ENCODE assay signal across 14 cellular contexts in the genomic region with DNA sequence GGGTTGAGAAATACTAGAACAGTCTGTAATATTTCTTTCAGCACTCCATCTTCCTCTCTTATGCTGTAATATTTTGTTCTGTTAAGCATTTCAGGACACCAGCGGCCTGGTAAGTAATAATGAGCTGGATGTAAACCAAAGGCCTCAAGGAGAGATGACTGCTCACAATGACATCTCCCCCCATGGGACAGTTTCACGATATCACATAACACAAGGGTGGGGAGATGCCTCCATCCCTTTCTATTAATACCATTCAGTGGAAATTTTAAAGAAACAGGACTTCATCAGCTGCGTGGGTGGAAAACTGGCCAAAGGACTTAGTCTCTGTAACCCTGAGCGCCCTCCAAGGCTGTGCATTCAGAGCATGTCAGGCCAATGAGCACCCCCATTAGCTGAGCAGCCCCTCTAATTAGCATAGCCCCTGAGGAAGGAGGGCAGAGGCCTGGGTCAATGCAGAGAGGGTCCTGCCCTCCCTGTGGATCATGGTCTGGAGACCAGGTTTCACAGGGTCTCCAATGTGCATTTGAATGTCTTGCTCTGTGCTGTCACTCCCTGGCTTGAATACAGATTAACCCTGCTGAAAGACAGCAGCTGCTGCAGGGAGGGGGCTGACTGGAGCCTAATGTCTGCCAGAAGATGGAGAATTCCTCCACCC.
"Had no signal": no experiment of that assay in that cellular context is flagged by ENCODE, and none has a peak within 500 bp of the region (broad histone marks: within the 10 kb centered on the region; RNA-seq: fewer than 3 reads in every experiment).

No MANE protein-coding gene starts in this region.

- H3K27me3 ChIP-seq: brain microvascular endothelial cell, transverse colon had no signal

- ATAC-seq: natural killer cell had no signal

- H3K27ac ChIP-seq: brain microvascular endothelial cell, parathyroid adenoma, transverse colon had no signal

- H3K36me3 ChIP-seq: brain microvascular endothelial cell, transverse colon had no signal

- H3K4me3 Mint-ChIP-seq: activated CD4-positive, alpha-beta memory T cell treated with anti-CD3 and anti-CD28 coated beads for 36 hours; activated naive CD8-positive, alpha-beta T cell; dendritic cell treated with granulocyte-macrophage colony-stimulating factor and Interleukin-4, amounts not matched to agents 40 ng/mL and 50 ng/mL, for 4 days; natural killer cell had no signal

- H3K9me3 Mint-ChIP-seq: activated CD4-positive, alpha-beta memory T cell treated with anti-CD3 and anti-CD28 coated beads for 36 hours; dendritic cell treated with granulocyte-macrophage colony-stimulating factor and Interleukin-4, amounts not matched to agents 40 ng/mL and 50 ng/mL, for 4 days; natural killer cell had no signal

- DNase-seq: activated CD4-positive, alpha-beta memory T cell treated with anti-CD3 and anti-CD28 coated beads for 36 hours; activated gamma-delta T cell; activated T-cell treated with anti-CD3 and anti-CD28 coated beads, Interleukin-2, amount 50 U/mL, for 48 hours; amygdala; brain microvascular endothelial cell; cerebellar nuclear complex; natural killer cell; SIG-M5; stimulated activated CD4-positive, alpha-beta T cell treated with anti-CD3 and anti-CD28 coated beads, Interleukin-2, amount 100 ng/mL, for 24 hours; stimulated activated naive CD4-positive, alpha-beta T cell; transverse colon had no signal

- H3K4me1 ChIP-seq: transverse colon had no signal

- H3K27ac Mint-ChIP-seq: activated CD4-positive, alpha-beta memory T cell treated with anti-CD3 and anti-CD28 coated beads for 36 hours; activated naive CD8-positive, alpha-beta T cell; dendritic cell treated with granulocyte-macrophage colony-stimulating factor and Interleukin-4, amounts not matched to agents 40 ng/mL and 50 ng/mL, for 4 days; natural killer cell had no signal

- H3K4me1 Mint-ChIP-seq: natural killer cell had no signal

- H3K9me3 ChIP-seq: transverse colon had no signal

- H3K36me3 Mint-ChIP-seq: activated CD4-positive, alpha-beta memory T cell treated with anti-CD3 and anti-CD28 coated beads for 36 hours; activated naive CD8-positive, alpha-beta T cell; natural killer cell had no signal

- H3K4me3 ChIP-seq: transverse colon had no signal
